12 cellular contexts compared by ENCODE assay signal in the genomic region with DNA sequence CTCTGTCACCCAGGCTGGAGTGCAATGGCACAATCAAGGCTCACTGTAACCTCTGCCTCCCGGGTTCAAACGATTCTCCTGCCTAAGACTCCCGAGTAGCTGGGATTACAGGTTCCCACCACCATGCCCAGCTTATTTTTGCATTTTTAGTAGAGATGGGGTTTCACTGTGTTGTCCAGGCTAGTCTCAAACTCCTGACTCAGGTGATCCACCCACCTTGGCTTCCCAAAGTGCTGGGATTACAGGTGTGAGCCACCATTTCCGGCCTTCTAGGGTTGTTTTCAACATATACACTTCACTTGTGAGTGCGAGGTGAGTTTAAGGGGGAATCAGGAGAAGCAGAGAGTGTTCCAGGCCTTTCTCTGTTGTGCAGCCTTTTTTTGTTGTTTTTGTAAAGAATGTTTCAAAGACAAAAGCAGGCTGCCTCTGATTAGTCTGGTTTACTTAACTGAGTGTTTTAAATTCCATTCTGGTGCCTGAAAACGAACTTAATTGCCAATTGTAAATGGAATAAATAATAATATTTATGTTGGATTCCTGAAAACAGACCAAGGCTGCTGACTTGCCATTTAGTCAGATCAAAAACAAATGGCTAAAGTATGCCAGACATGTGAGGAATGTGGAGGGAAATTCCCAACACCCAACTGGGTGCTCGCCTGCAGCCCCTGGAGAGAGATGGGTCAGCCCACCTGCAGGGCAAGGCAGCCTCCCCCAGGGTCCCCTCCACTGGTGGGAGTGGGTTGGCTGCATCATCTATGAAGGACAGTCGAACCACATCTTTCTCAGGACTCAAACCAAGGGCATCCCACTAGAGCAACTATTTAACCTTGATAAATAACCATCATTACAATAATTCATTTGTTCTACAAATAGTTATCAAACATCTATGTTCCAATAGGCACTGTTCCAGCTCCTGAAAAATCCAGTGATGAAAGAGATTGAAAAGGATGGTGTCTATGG. TPM values are rescaled to one million over a fixed set of nuclear protein-coding genes. Genes with fewer than 3 reads are reported as not detected.
DNase-seq lines count a peak whose midpoint lies in the region; ATAC-seq and TF ChIP-seq lines count a peak whose summit lies in the region.
"Had no signal": no experiment of that assay in that cellular context is flagged by ENCODE, and none has a peak within 500 bp of the region (broad histone marks: within the 10 kb centered on the region; RNA-seq: fewer than 3 reads in every experiment).

No MANE protein-coding gene starts in this region.

- DNase-seq in HAP-1 (ENCODE audit: low spot score in 2 of 2): peak; percentile 47 to 71
- DNase-seq in stimulated activated naive CD8-positive, alpha-beta T cell treated with anti-CD3 and anti-CD28 coated beads, Interleukin-15, Interleukin-2, amounts not matched to agents 100 U/mL and 50 U/mL, for 24 hours: no peak
- DNase-seq in activated naive CD8-positive, alpha-beta T cell treated with anti-CD3 and anti-CD28 coated beads for 36 hours: no peak
- no peak for DNase-seq in GOT3 (lab: John Stamatoyannopoulos, UW)
- no peak for DNase-seq in natural killer cell
- DNase-seq: activated T-cell treated with anti-CD3 and anti-CD28 coated beads, Interleukin-2, amount 50 U/mL, for 72 hours; heart right ventricle; MM.1S had no signal

- peak overlapping the region; percentile 30 for H3K27ac ChIP-seq in angular gyrus (ENCODE audit: low read depth, low read length)
- peak overlapping the region; percentile 46 for H3K27ac ChIP-seq in iPS-18a (ENCODE audit: low read length)
- H3K27ac ChIP-seq in temporal lobe (ENCODE audit: low read depth, low read length): peak overlapping the region; percentile 44

- H3K4me1 Mint-ChIP-seq in activated naive CD8-positive, alpha-beta T cell treated with anti-CD3 and anti-CD28 coated beads for 36 hours: peaks cover 8% of the 10 kb centered on the region
- H3K4me1 Mint-ChIP-seq in natural killer cell: peaks cover 9 to 17% of the 10 kb centered on the region in 2 donors

- ATAC-seq in stimulated activated naive CD8-positive, alpha-beta T cell treated with anti-CD3 and anti-CD28 coated beads, Interleukin-15, Interleukin-2, amounts not matched to agents 100 U/mL and 50 U/mL, for 24 hours: no peak
- ATAC-seq in natural killer cell: no peak
- ATAC-seq: activated T-cell treated with anti-CD3 and anti-CD28 coated beads, Interleukin-2, amount 50 U/mL, for 72 hours; heart right ventricle had no signal

- TF ChIP-seq CTCF in natural killer cell (IDR thresholded peaks at IDR 0.05): no peak

- H3K9ac ChIP-seq in iPS-18a (ENCODE audit: low read length): peak overlapping the region; percentile 52

- in situ Hi-C loops in HAP-1 (cut with MboI; ENCODE audit: low sequenced_read_pairs): no loop called here

- intact Hi-C loops in natural killer cell (cut with micrococcal nuclease): no loop called here

- H3K27me3 Mint-ChIP-seq in activated naive CD8-positive, alpha-beta T cell treated with anti-CD3 and anti-CD28 coated beads for 36 hours: no peaks in the 10 kb centered on the region
- no peaks in the 10 kb centered on the region for H3K27me3 Mint-ChIP-seq in natural killer cell (ENCODE audit: low read depth in 2 of 2)
- H3K27me3 Mint-ChIP-seq: type B pancreatic cell had no signal

- H3K27ac Mint-ChIP-seq in activated naive CD8-positive, alpha-beta T cell treated with anti-CD3 and anti-CD28 coated beads for 36 hours: no peak overlapping the region
- H3K27ac Mint-ChIP-seq in natural killer cell: no peak overlapping the region

- H3K9me3 ChIP-seq in HAP-1 (no peaks in the 10 kb centered on the region), iPS-18a (ENCODE audit: control insufficient read depth, low read depth, low read length) (no peaks in the 10 kb centered on the region)
- H3K9me3 ChIP-seq: heart right ventricle had no signal

- peaks cover 11% of the 10 kb centered on the region for H3K4me1 ChIP-seq in HAP-1
- H3K4me1 ChIP-seq in iPS-18a (ENCODE audit: control insufficient read depth, low read depth, low read length): peaks cover 22% of the 10 kb centered on the region

- H3K36me3 Mint-ChIP-seq in activated naive CD8-positive, alpha-beta T cell treated with anti-CD3 and anti-CD28 coated beads for 36 hours: no peaks in the 10 kb centered on the region
- H3K36me3 Mint-ChIP-seq in natural killer cell: no peaks in the 10 kb centered on the region
- H3K36me3 Mint-ChIP-seq: type B pancreatic cell had no signal

- H3K9me3 Mint-ChIP-seq in activated naive CD8-positive, alpha-beta T cell treated with anti-CD3 and anti-CD28 coated beads for 36 hours: no peaks in the 10 kb centered on the region
- no peaks in the 10 kb centered on the region for H3K9me3 Mint-ChIP-seq in natural killer cell
- H3K9me3 Mint-ChIP-seq: activated T-cell treated with anti-CD3 and anti-CD28 coated beads, Interleukin-2, amount 50 U/mL, for 72 hours; type B pancreatic cell had no signal

- H3K36me3 ChIP-seq in HAP-1 (replicated peaks) (no peaks in the 10 kb centered on the region), iPS-18a (ENCODE audit: control insufficient read depth, low read depth, low read length) (no peaks in the 10 kb centered on the region)
- H3K36me3 ChIP-seq: heart right ventricle had no signal

- no peak overlapping the region for H3K4me3 ChIP-seq in HAP-1
- no peak overlapping the region for H3K4me3 ChIP-seq in iPS-18a (ENCODE audit: low read length)
- H3K4me3 ChIP-seq: heart right ventricle had no signal

- H3K4me3 Mint-ChIP-seq in activated naive CD8-positive, alpha-beta T cell treated with anti-CD3 and anti-CD28 coated beads for 36 hours: no peak overlapping the region
- no peak overlapping the region for H3K4me3 Mint-ChIP-seq in natural killer cell
- H3K4me3 Mint-ChIP-seq: activated T-cell treated with anti-CD3 and anti-CD28 coated beads, Interleukin-2, amount 50 U/mL, for 72 hours; type B pancreatic cell had no signal

- no peaks in the 10 kb centered on the region for H3K27me3 ChIP-seq in HAP-1 (ENCODE audit: low read depth)
- no peaks in the 10 kb centered on the region for H3K27me3 ChIP-seq in iPS-18a (ENCODE audit: control insufficient read depth, insufficient read depth, low read length)
- H3K27me3 ChIP-seq: heart right ventricle had no signal

RNA-seq across cellular contexts. Expression of gene RANGAP1, which starts 4.6 kb away (rescaled TPM):
- total RNA-seq in temporal lobe (31.2 TPM), natural killer cell (10 to 100 TPM; 44.0 to 54.2 (median 54.0) TPM)
- 100 to 1,000 TPM; 176 to 177 TPM for total RNA-seq in activated naive CD8-positive, alpha-beta T cell treated with anti-CD3 and anti-CD28 coated beads for 36 hours

RNA-seq across cellular contexts. Expression of gene ZC3H7B, which starts 10.8 kb away (rescaled TPM):
- total RNA-seq in temporal lobe (46.5 TPM), natural killer cell (10 to 100 TPM; 33.9 to 40.3 (median 38.3) TPM)
- total RNA-seq in activated naive CD8-positive, alpha-beta T cell treated with anti-CD3 and anti-CD28 coated beads for 36 hours: 10 to 100 TPM; 58.8 to 59.9 TPM

RNA-seq across cellular contexts. Expression of gene CHADL, which starts 49.8 kb away (rescaled TPM):
- total RNA-seq in temporal lobe: 2.7 TPM
- under 1 TPM; 0.22 to 0.39 TPM for total RNA-seq in activated naive CD8-positive, alpha-beta T cell treated with anti-CD3 and anti-CD28 coated beads for 36 hours
- total RNA-seq in natural killer cell: 1 to 10 TPM in 1 of 3 donors, under 1 TPM in 2; 0.35 to 1.2 (median 0.36) TPM

Comparison
In these comparisons a context has a peak if more than half of its experiments do, and no peak if none do; other contexts are left out.
1. DNase-seq: peak in HAP-1 (2 of 2); none in stimulated activated naive CD8-positive, alpha-beta T cell treated with anti-CD3 and anti-CD28 coated beads, Interleukin-15, Interleukin-2, amounts not matched to agents 100 U/mL and 50 U/mL, for 24 hours (single experiment), activated naive CD8-positive, alpha-beta T cell treated with anti-CD3 and anti-CD28 coated beads for 36 hours (single experiment), GOT3 (single experiment) and natural killer cell (single experiment).
2. Peak in every context shown above with its lines, with median percentiles within 50 percentile points of each other: H3K27ac ChIP-seq.